Comparison of ENCODE assay signal across 1 cellular context in genomic region chr12:68577949-68578348, GRCh38.
TF ChIP-seq lines count a peak whose summit lies in the region.

No MANE protein-coding gene starts in this region.

TF ChIP-seq in HepG2, 621 proteins besides CTCF, POLR2A, EP300 and RAD21:
- no peak for TF ChIP-seq PRDM4 (CRISPR knock-in tag; IDR thresholded peaks at IDR 0.05; ENCODE audit: borderline replicate concordance)
